ENCODE assay signal across 8 cellular contexts in the genomic region with DNA sequence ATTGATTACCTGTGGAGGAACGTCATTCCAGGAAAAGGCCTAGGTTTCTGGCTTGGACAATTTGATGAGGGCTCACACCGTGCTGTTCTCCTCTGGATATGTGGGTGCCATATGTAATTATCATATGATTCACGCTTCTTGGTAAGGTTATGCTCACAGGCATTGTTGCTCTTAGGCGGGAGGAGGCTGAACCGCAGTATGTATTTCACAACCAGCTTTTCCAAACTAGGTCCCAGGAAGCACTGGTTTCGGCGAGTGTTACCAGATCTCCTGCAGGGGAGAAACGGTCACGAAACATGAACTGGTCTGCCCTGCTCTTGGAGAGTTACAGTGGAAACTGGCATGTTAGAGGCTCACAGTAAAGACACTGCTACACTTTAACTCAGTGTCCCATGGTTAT. TPM values are rescaled to one million over a fixed set of nuclear protein-coding genes. Genes with fewer than 3 reads are reported as not detected.
DNase-seq lines count a peak whose midpoint lies in the region; ATAC-seq, FAIRE-seq and TF ChIP-seq lines count a peak whose summit lies in the region.

No MANE protein-coding gene starts in this region.

- no peak for ATAC-seq in naive thymus-derived CD4-positive, alpha-beta T cell

- TF ChIP-seq CTCF in dorsolateral prefrontal cortex (IDR thresholded peaks at IDR 0.05 in 54 of 56, conservative IDR thresholded peaks at IDR 0.05 in 2 of 56; ENCODE audit: low read depth in 1 of 56, partially characterized antibody in 56 of 56) (no peak), GM10248 (IDR thresholded peaks at IDR 0.05; ENCODE audit: control extremely low read depth, extremely low read depth, low read depth, missing control alignments) (no peak)

- no peaks in the 10 kb centered on the region for H3K9me2 ChIP-seq in Karpas-422 (replicated peaks; ENCODE audit: insufficient read depth, low read length)

- no peaks in the 10 kb centered on the region for H3K79me2 ChIP-seq in Karpas-422 (ENCODE audit: low read length)

- POLR2A ChIA-PET in naive thymus-derived CD4-positive, alpha-beta T cell (lab: Charles Lee), result interaction anchor here (0.8 to 2.5 kb wide), 10 partner anchors 8 to 589 kb away, joined by 3 to 12 read pairs (median 3); a partner anchor contains a TSS
- POLR2A ChIA-PET in GM10248 (lab: Yijun Ruan, JAX), result interaction anchor here (0.7 to 0.8 kb wide), 2 partner anchors 35 to 173 kb away, joined by 3 read pairs; a partner anchor contains a TSS

- peaks cover 0 to 26% (median 16%) of the 10 kb centered on the region in 7 donors for H3K4me1 Mint-ChIP-seq in naive thymus-derived CD4-positive, alpha-beta T cell

- H4K20me1 ChIP-seq in Karpas-422 (ENCODE audit: insufficient read depth, low read depth, low read length), result no peaks in the 10 kb centered on the region

- H3K36me3 ChIP-seq in Karpas-422 (ENCODE audit: insufficient read depth, low read length), result no peaks in the 10 kb centered on the region
- no peaks in the 10 kb centered on the region for H3K36me3 ChIP-seq in naive thymus-derived CD4-positive, alpha-beta T cell (ENCODE audit: control insufficient read depth in 2 of 3, insufficient read depth in 3 of 3, low read length in 3 of 3)

- peak overlapping the region; percentile 53 for H3K4me2 ChIP-seq in Karpas-422 (ENCODE audit: low read depth, low read length, poor library complexity, severe bottlenecking)

- intact Hi-C loops in dorsolateral prefrontal cortex (cut with DNase I), result loop anchor here (2.0 to 10.0 kb wide), 5 partner anchors 38 to 144 kb away; no protein-coding TSS in a partner anchor
- intact Hi-C loops in naive thymus-derived CD4-positive, alpha-beta T cell (cut with micrococcal nuclease), result loop anchor here (2.0 to 5.0 kb wide), 6 partner anchors 69 to 780 kb away; partner anchors contain the start of genes ECI2 (in 1 of the 2) and RIPK1 (in 1 of the 2)

- H3K9ac ChIP-seq in Karpas-422 (ENCODE audit: low read length), result peak overlapping the region; percentile 23

- peak overlapping the region; percentile 68 to 89 (median 80) for H3K4me3 Mint-ChIP-seq in naive thymus-derived CD4-positive, alpha-beta T cell

- H3K9me3 Mint-ChIP-seq in naive thymus-derived CD4-positive, alpha-beta T cell, result peaks cover 0 to 11% (median 2%) of the 10 kb centered on the region in 11 donors

- no peak for FAIRE-seq in urothelium cell line (lab: Jason Lieb, UNC)

- DNase-seq in AG08395 (ENCODE audit: low spot score) (peak; percentile 64), Karpas-422 (no peak), dorsolateral prefrontal cortex (no peak), urothelium cell line (ENCODE audit: low spot score) (no peak), GM10248 (ENCODE audit: extremely low spot score) (no peak)
- DNase-seq in naive thymus-derived CD4-positive, alpha-beta T cell, result no peak
- DNase-seq in stimulated activated CD4-positive, alpha-beta T cell treated with anti-CD3 and anti-CD28 coated beads, Interleukin-4, amount 100 ng/mL, for 1 hour, result no peak
- no peak for DNase-seq in activated CD8-positive, alpha-beta memory T cell treated with anti-CD3 and anti-CD28 coated beads for 24 hours

- no peaks in the 10 kb centered on the region for H3K9me3 ChIP-seq in Karpas-422 (ENCODE audit: low read length)
- peaks cover 0 to 6% (median 0%) of the 10 kb centered on the region in 3 experiments for H3K9me3 ChIP-seq in naive thymus-derived CD4-positive, alpha-beta T cell (ENCODE audit: control insufficient read depth in 2 of 3, low read length in 3 of 3)

- peak overlapping the region; percentile 64 for H2AFZ ChIP-seq in Karpas-422 (ENCODE audit: low read length)

- peaks cover 0 to 7% (median 0%) of the 10 kb centered on the region in 5 donors for H3K27me3 Mint-ChIP-seq in naive thymus-derived CD4-positive, alpha-beta T cell

- peak overlapping the region in 8 of 9 donors; percentile 21 to 95 (median 77) for H3K27ac Mint-ChIP-seq in naive thymus-derived CD4-positive, alpha-beta T cell

- H3K27me3 ChIP-seq in Karpas-422 (ENCODE audit: low read length) (no peaks in the 10 kb centered on the region), dorsolateral prefrontal cortex (no peaks in the 10 kb centered on the region)
- H3K27me3 ChIP-seq in naive thymus-derived CD4-positive, alpha-beta T cell (ENCODE audit: control insufficient read depth in 2 of 2, insufficient read depth in 2 of 2, low read length in 2 of 2), result no peaks in the 10 kb centered on the region

- H3K27ac ChIP-seq in Karpas-422 (ENCODE audit: low read length) (no peak overlapping the region), dorsolateral prefrontal cortex (peak overlapping the region in 53 of 59 donors; percentile 19 to 89 (median 76))
- H3K27ac ChIP-seq in naive thymus-derived CD4-positive, alpha-beta T cell (ENCODE audit: low read depth, low read length), result peak overlapping the region; percentile 15

- CTCF ChIA-PET in naive thymus-derived CD4-positive, alpha-beta T cell (lab: Charles Lee), result interaction anchor here (0.6 to 2.5 kb wide), 15 partner anchors 8 to 1078 kb away, joined by 3 to 16 read pairs (median 3); a partner anchor contains a TSS
- CTCF ChIA-PET in GM10248 (lab: Yijun Ruan, JAX), result interaction anchor here (0.6 to 3.4 kb wide), 50 partner anchors 8 to 683 kb away, joined by 3 to 32 read pairs (median 5); partner anchors contain the start of gene ECI2

- H3K4me1 ChIP-seq in Karpas-422 (ENCODE audit: low read length), result peaks cover 6% of the 10 kb centered on the region
- peaks cover 0 to 6% of the 10 kb centered on the region in 2 donors for H3K4me1 ChIP-seq in naive thymus-derived CD4-positive, alpha-beta T cell (ENCODE audit: control insufficient read depth in 2 of 2, insufficient read depth in 2 of 2, low read length in 2 of 2)

- peaks cover 0 to 8% (median 0%) of the 10 kb centered on the region in 5 donors for H3K36me3 Mint-ChIP-seq in naive thymus-derived CD4-positive, alpha-beta T cell

- H3K4me3 ChIP-seq in Karpas-422 (ENCODE audit: low read length) (peak overlapping the region; percentile 52; the same call in 1 of the 2 replicates), dorsolateral prefrontal cortex (peak overlapping the region in 56 of 59 donors; percentile 36 to 80 (median 61))
- peak overlapping the region; percentile 72 for H3K4me3 ChIP-seq in naive thymus-derived CD4-positive, alpha-beta T cell (ENCODE audit: low read length)

RNA-seq across cellular contexts. Expression of gene FAM50B, which starts 0.8 kb away (rescaled TPM):
- total RNA-seq in Karpas-422 (2014; rRNA removed; shearing (Covaris generic); ENCODE audit: low replicate concordance), result 0.48 TPM in 1 of 2 replicates, not detected in the other
- total RNA-seq in dorsolateral prefrontal cortex, result 10 to 100 TPM; 15.2 to 33.0 (median 23.6) TPM
- total RNA-seq in naive thymus-derived CD4-positive, alpha-beta T cell, result 10 to 100 TPM in 3 of 5 experiments, 1 to 10 TPM in 2; 3.4 to 14.1 (median 12.0) TPM
- polyA plus RNA-seq in naive thymus-derived CD4-positive, alpha-beta T cell, result 10 to 100 TPM in 1 of 2 donors, 1 to 10 TPM in 1; 6.4 to 22.9 TPM
